Comparison of ENCODE assay signal across 24 cellular contexts in the genomic region with DNA sequence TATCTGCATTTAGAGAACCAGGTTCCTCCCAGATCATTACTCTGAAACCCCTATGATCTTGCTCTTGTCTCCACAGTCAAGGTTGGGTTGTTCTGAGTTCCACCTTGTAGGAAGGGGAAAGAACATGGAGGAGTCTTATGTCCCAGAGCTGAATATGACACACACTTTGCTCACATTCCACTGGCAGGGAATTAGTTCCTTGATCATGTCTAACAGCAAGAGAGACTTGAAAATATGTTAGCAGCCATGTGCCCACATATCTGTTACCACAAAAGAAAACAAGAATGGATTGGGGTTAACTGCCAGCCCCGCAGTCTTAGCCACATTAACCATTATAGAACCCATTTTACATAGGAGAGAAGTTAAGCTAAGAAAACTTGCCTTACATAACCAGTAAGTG.
"Had no signal": no experiment of that assay in that cellular context is flagged by ENCODE, and none has a peak within 500 bp of the region (broad histone marks: within the 10 kb centered on the region; RNA-seq: fewer than 3 reads in every experiment).

No MANE protein-coding gene starts in this region.

- H3K27me3 ChIP-seq: cardiac muscle cell, neutrophil, ovary, tibial artery had no signal

- H3K27me3 Mint-ChIP-seq: dendritic cell treated with granulocyte-macrophage colony-stimulating factor and Interleukin-4, amounts not matched to agents 40 ng/mL and 50 ng/mL, for 4 days; stimulated activated naive CD8-positive, alpha-beta T cell treated with anti-CD3 and anti-CD28 coated beads, Interleukin-15, amount 100 ng/mL, for 72 hours had no signal

- H3K4me3 ChIP-seq: cardiac muscle cell, ovary, prostate gland, tibial artery had no signal

- H3K9me3 Mint-ChIP-seq: activated naive CD4-positive, alpha-beta T cell treated with anti-CD3 and anti-CD28 coated beads, Interleukin-2, amount 10 ng/mL, durations not matched to agents 7 days and 5 days; dendritic cell treated with granulocyte-macrophage colony-stimulating factor and Interleukin-4, amounts not matched to agents 40 ng/mL and 50 ng/mL, for 4 days; memory B cell; nephron had no signal

- H3K4me1 ChIP-seq: prostate gland had no signal

- H3K4me3 Mint-ChIP-seq: activated CD4-positive, alpha-beta memory T cell treated with anti-CD3 and anti-CD28 coated beads, Interleukin-2, amount 10 ng/mL, durations not matched to agents 7 days and 5 days; activated naive CD4-positive, alpha-beta T cell treated with anti-CD3 and anti-CD28 coated beads, Interleukin-2, amount 10 ng/mL, durations not matched to agents 7 days and 5 days; activated T-cell treated with anti-CD3 and anti-CD28 coated beads, Interleukin-2, amount 50 U/mL, for 72 hours; dendritic cell treated with granulocyte-macrophage colony-stimulating factor and Interleukin-4, amounts not matched to agents 40 ng/mL and 50 ng/mL, for 4 days; memory B cell; nephron; stimulated activated naive CD8-positive, alpha-beta T cell treated with anti-CD3 and anti-CD28 coated beads, Interleukin-15, amount 100 ng/mL, for 72 hours; T-helper 1 cell treated with Interleukin-12 subunit alpha and Interleukin-12 subunit beta and Interleukin-4 antibody, amounts not matched to agents 30 μg/mL and 1 μg/mL, for 36 hours had no signal

- DNase-seq: activated CD4-positive, alpha-beta memory T cell treated with anti-CD3 and anti-CD28 coated beads, Interleukin-2, amount 10 ng/mL, durations not matched to agents 7 days and 5 days; activated CD4-positive, alpha-beta T cell treated with anti-CD3 and anti-CD28 coated beads for 48 hours; activated CD4-positive, CD25-positive, alpha-beta regulatory T cell; activated effector memory CD4-positive, alpha-beta T cell treated with Interleukin-2 at 50 U/mL for 16 hours; activated naive CD4-positive, alpha-beta T cell treated with anti-CD3 and anti-CD28 coated beads, Interleukin-2, amount 10 ng/mL, durations not matched to agents 7 days and 5 days; activated T-cell treated with anti-CD3 and anti-CD28 coated beads, Interleukin-2, amount 50 U/mL, for 72 hours; amygdala; effector CD8-positive, alpha-beta T cell; hypothalamus; left colon; ovary; right cardiac atrium; stimulated activated CD4-positive, alpha-beta T cell treated with anti-CD3 and anti-CD28 coated beads, Interleukin-12 subunit alpha, Interleukin-12 subunit beta, amount 100 ng/mL, for 4 hours; stimulated activated CD4-positive, alpha-beta T cell treated with anti-CD3 and anti-CD28 coated beads, Interleukin-1b, Interleukin-23, amount 100 ng/mL, for 48 hours; tibial artery had no signal

- H3K9me3 ChIP-seq: neutrophil, ovary, prostate gland, tibial artery had no signal

- H3K27ac ChIP-seq: cardiac muscle cell, neutrophil, ovary, prostate gland, tibial artery had no signal

- H3K27ac Mint-ChIP-seq: activated CD4-positive, alpha-beta memory T cell treated with anti-CD3 and anti-CD28 coated beads, Interleukin-2, amount 10 ng/mL, durations not matched to agents 7 days and 5 days; activated naive CD4-positive, alpha-beta T cell treated with anti-CD3 and anti-CD28 coated beads, Interleukin-2, amount 10 ng/mL, durations not matched to agents 7 days and 5 days; activated T-cell treated with anti-CD3 and anti-CD28 coated beads, Interleukin-2, amount 50 U/mL, for 72 hours; dendritic cell treated with granulocyte-macrophage colony-stimulating factor and Interleukin-4, amounts not matched to agents 40 ng/mL and 50 ng/mL, for 4 days; memory B cell; nephron; stimulated activated naive CD8-positive, alpha-beta T cell treated with anti-CD3 and anti-CD28 coated beads, Interleukin-15, amount 100 ng/mL, for 72 hours; T-helper 1 cell treated with Interleukin-12 subunit alpha and Interleukin-12 subunit beta and Interleukin-4 antibody, amounts not matched to agents 30 μg/mL and 1 μg/mL, for 36 hours had no signal

- H3K36me3 Mint-ChIP-seq: activated naive CD4-positive, alpha-beta T cell treated with anti-CD3 and anti-CD28 coated beads, Interleukin-2, amount 10 ng/mL, durations not matched to agents 7 days and 5 days; memory B cell had no signal

- H3K36me3 ChIP-seq: cardiac muscle cell, neutrophil, ovary, prostate gland, tibial artery had no signal

- ATAC-seq: activated T-cell treated with anti-CD3 and anti-CD28 coated beads, Interleukin-2, amount 50 U/mL, for 72 hours; esophagus mucosa; left colon; right cardiac atrium; stimulated activated naive CD8-positive, alpha-beta T cell treated with anti-CD3 and anti-CD28 coated beads, Interleukin-15, amount 100 ng/mL, for 72 hours had no signal
